Comparison of ENCODE assay signal across 16 cellular contexts in the genomic region with DNA sequence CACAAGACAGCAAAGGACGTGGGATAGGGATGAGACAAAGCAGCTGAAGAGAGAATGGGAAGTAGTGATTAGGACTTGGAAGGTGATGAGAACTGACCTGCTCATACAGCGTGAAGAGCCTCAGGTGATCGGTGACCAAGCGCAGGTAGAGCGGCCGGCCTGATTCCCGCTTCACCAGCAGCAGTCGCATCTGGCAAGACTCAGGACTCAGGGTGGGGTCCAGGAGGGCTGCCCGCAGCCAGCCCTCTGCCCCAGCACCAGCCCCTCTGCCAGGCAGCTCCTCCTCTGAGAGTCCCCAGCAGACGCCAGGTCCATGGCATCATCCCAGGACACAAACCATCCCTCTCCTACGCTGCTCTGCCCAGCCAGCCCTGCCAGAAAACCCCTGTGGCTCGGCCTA. TPM values are rescaled to one million over a fixed set of nuclear protein-coding genes. Genes with fewer than 3 reads are reported as not detected.
DNase-seq lines count a peak whose midpoint lies in the region; ATAC-seq and TF ChIP-seq lines count a peak whose summit lies in the region.
"Had no signal": no experiment of that assay in that cellular context is flagged by ENCODE, and none has a peak within 500 bp of the region (broad histone marks: within the 10 kb centered on the region; RNA-seq: fewer than 3 reads in every experiment).

No MANE protein-coding gene starts in this region.

- POLR2A ChIA-PET in activated CD4-positive, alpha-beta T cell treated with anti-CD3 and anti-CD28 coated beads for 36 hours (lab: Charles Lee) = no interaction called here

- H3K4me3 ChIP-seq in foreskin fibroblast (ENCODE audit: low read depth in 1 of 2, low read length in 2 of 2) = no peak overlapping the region
- H3K4me3 ChIP-seq: A549 had no signal

- no peaks in the 10 kb centered on the region for H3K27me3 Mint-ChIP-seq in stimulated activated naive CD8-positive, alpha-beta T cell treated with anti-CD3 and anti-CD28 coated beads, Interleukin-15, Interleukin-2, amounts not matched to agents 100 ng/mL and 50 ng/mL, for 24 hours
- H3K27me3 Mint-ChIP-seq in stimulated activated naive CD8-positive, alpha-beta T cell treated with anti-CD3 and anti-CD28 coated beads, Interleukin-15, amount 100 ng/mL, for 72 hours = no peaks in the 10 kb centered on the region
- peaks cover 13% of the 10 kb centered on the region for H3K27me3 Mint-ChIP-seq in endothelial cell (ENCODE audit: unreplicated experiment)
- H3K27me3 Mint-ChIP-seq in activated CD4-positive, alpha-beta T cell treated with anti-CD3 and anti-CD28 coated beads for 36 hours = no peaks in the 10 kb centered on the region
- H3K27me3 Mint-ChIP-seq: CD8-positive, alpha-beta memory T cell had no signal

- H3K27ac Mint-ChIP-seq in stimulated activated naive CD8-positive, alpha-beta T cell treated with anti-CD3 and anti-CD28 coated beads, Interleukin-15, Interleukin-2, amounts not matched to agents 100 ng/mL and 50 ng/mL, for 24 hours = peak overlapping the region; percentile 45
- peak overlapping the region in 1 of 2 donors; percentile 74 for H3K27ac Mint-ChIP-seq in stimulated activated naive CD8-positive, alpha-beta T cell treated with anti-CD3 and anti-CD28 coated beads, Interleukin-15, amount 100 ng/mL, for 72 hours
- peak overlapping the region; percentile 30 for H3K27ac Mint-ChIP-seq in endothelial cell (ENCODE audit: unreplicated experiment)
- H3K27ac Mint-ChIP-seq in stimulated activated effector memory CD8-positive, alpha-beta T cell treated with anti-CD3 and anti-CD28 coated beads, Interleukin-12 subunit alpha, Interleukin-12 subunit beta, amount 100 ng/mL, for 72 hours = peak overlapping the region; percentile 63
- H3K27ac Mint-ChIP-seq in activated CD4-positive, alpha-beta T cell treated with anti-CD3 and anti-CD28 coated beads for 36 hours = no peak overlapping the region
- H3K27ac Mint-ChIP-seq: CD8-positive, alpha-beta memory T cell; HFFc6 had no signal

- no peak overlapping the region for H3K4me3 Mint-ChIP-seq in stimulated activated naive CD8-positive, alpha-beta T cell treated with anti-CD3 and anti-CD28 coated beads, Interleukin-15, Interleukin-2, amounts not matched to agents 100 ng/mL and 50 ng/mL, for 24 hours
- H3K4me3 Mint-ChIP-seq in stimulated activated naive CD8-positive, alpha-beta T cell treated with anti-CD3 and anti-CD28 coated beads, Interleukin-15, amount 100 ng/mL, for 72 hours = no peak overlapping the region
- H3K4me3 Mint-ChIP-seq in endothelial cell (ENCODE audit: unreplicated experiment) = no peak overlapping the region
- H3K4me3 Mint-ChIP-seq in stimulated activated effector memory CD8-positive, alpha-beta T cell treated with anti-CD3 and anti-CD28 coated beads, Interleukin-12 subunit alpha, Interleukin-12 subunit beta, amount 100 ng/mL, for 72 hours = no peak overlapping the region
- no peak overlapping the region for H3K4me3 Mint-ChIP-seq in activated CD4-positive, alpha-beta T cell treated with anti-CD3 and anti-CD28 coated beads for 36 hours
- H3K4me3 Mint-ChIP-seq: CD14-positive monocyte; CD8-positive, alpha-beta memory T cell; HFFc6 had no signal

- peaks cover 7% of the 10 kb centered on the region for H3K4me1 Mint-ChIP-seq in stimulated activated naive CD8-positive, alpha-beta T cell treated with anti-CD3 and anti-CD28 coated beads, Interleukin-15, Interleukin-2, amounts not matched to agents 100 ng/mL and 50 ng/mL, for 24 hours (ENCODE audit: low read depth)
- no peaks in the 10 kb centered on the region for H3K4me1 Mint-ChIP-seq in stimulated activated naive CD8-positive, alpha-beta T cell treated with anti-CD3 and anti-CD28 coated beads, Interleukin-15, amount 100 ng/mL, for 72 hours
- no peaks in the 10 kb centered on the region for H3K4me1 Mint-ChIP-seq in endothelial cell (ENCODE audit: unreplicated experiment)
- H3K4me1 Mint-ChIP-seq in stimulated activated effector memory CD8-positive, alpha-beta T cell treated with anti-CD3 and anti-CD28 coated beads, Interleukin-12 subunit alpha, Interleukin-12 subunit beta, amount 100 ng/mL, for 72 hours = no peaks in the 10 kb centered on the region
- no peaks in the 10 kb centered on the region for H3K4me1 Mint-ChIP-seq in activated CD4-positive, alpha-beta T cell treated with anti-CD3 and anti-CD28 coated beads for 36 hours
- H3K4me1 Mint-ChIP-seq: CD8-positive, alpha-beta memory T cell had no signal

- ATAC-seq in stimulated activated naive CD8-positive, alpha-beta T cell treated with anti-CD3 and anti-CD28 coated beads, Interleukin-15, amount 100 ng/mL, for 72 hours = no peak
- no peak for ATAC-seq in stimulated activated effector memory CD8-positive, alpha-beta T cell treated with anti-CD3 and anti-CD28 coated beads, Interleukin-12 subunit alpha, Interleukin-12 subunit beta, amount 100 ng/mL, for 72 hours
- no peak for ATAC-seq in activated CD4-positive, alpha-beta T cell treated with anti-CD3 and anti-CD28 coated beads for 36 hours
- ATAC-seq in GM18868 (IDR thresholded peaks at IDR 0.05; ENCODE audit: unreplicated experiment) = no peak
- ATAC-seq: A549 had no signal

- H3K9me3 Mint-ChIP-seq in stimulated activated naive CD8-positive, alpha-beta T cell treated with anti-CD3 and anti-CD28 coated beads, Interleukin-15, Interleukin-2, amounts not matched to agents 100 ng/mL and 50 ng/mL, for 24 hours = no peaks in the 10 kb centered on the region
- H3K9me3 Mint-ChIP-seq in stimulated activated naive CD8-positive, alpha-beta T cell treated with anti-CD3 and anti-CD28 coated beads, Interleukin-15, amount 100 ng/mL, for 72 hours = no peaks in the 10 kb centered on the region
- H3K9me3 Mint-ChIP-seq in endothelial cell (ENCODE audit: unreplicated experiment) = no peaks in the 10 kb centered on the region
- no peaks in the 10 kb centered on the region for H3K9me3 Mint-ChIP-seq in stimulated activated effector memory CD8-positive, alpha-beta T cell treated with anti-CD3 and anti-CD28 coated beads, Interleukin-12 subunit alpha, Interleukin-12 subunit beta, amount 100 ng/mL, for 72 hours
- no peaks in the 10 kb centered on the region for H3K9me3 Mint-ChIP-seq in activated CD4-positive, alpha-beta T cell treated with anti-CD3 and anti-CD28 coated beads for 36 hours (ENCODE audit: low read depth)
- H3K9me3 Mint-ChIP-seq: CD14-positive monocyte; CD8-positive, alpha-beta memory T cell; HFFc6 had no signal

- CTCF ChIA-PET in activated CD4-positive, alpha-beta T cell treated with anti-CD3 and anti-CD28 coated beads for 36 hours (lab: Charles Lee) = interaction anchor here (0.6 kb wide), 1 partner anchor 26 kb away, joined by 3 read pairs; no protein-coding TSS in a partner anchor

- TF ChIP-seq CTCF in endothelial cell (IDR thresholded peaks at IDR 0.05; ENCODE audit: unreplicated experiment) (no peak), foreskin fibroblast (IDR thresholded peaks at IDR 0.05; ENCODE audit: low read depth, low read length) (no peak)

- intact Hi-C loops in activated CD4-positive, alpha-beta T cell treated with anti-CD3 and anti-CD28 coated beads for 36 hours (cut with DNase I, micrococcal nuclease) = no loop called here

- H3K36me3 Mint-ChIP-seq in stimulated activated naive CD8-positive, alpha-beta T cell treated with anti-CD3 and anti-CD28 coated beads, Interleukin-15, Interleukin-2, amounts not matched to agents 100 ng/mL and 50 ng/mL, for 24 hours (ENCODE audit: low read depth) = peaks cover 53% of the 10 kb centered on the region
- H3K36me3 Mint-ChIP-seq in endothelial cell (ENCODE audit: low read depth, unreplicated experiment) = peaks cover 68% of the 10 kb centered on the region
- peaks cover 100% of the 10 kb centered on the region for H3K36me3 Mint-ChIP-seq in stimulated activated effector memory CD8-positive, alpha-beta T cell treated with anti-CD3 and anti-CD28 coated beads, Interleukin-12 subunit alpha, Interleukin-12 subunit beta, amount 100 ng/mL, for 72 hours
- H3K36me3 Mint-ChIP-seq in activated CD4-positive, alpha-beta T cell treated with anti-CD3 and anti-CD28 coated beads for 36 hours (ENCODE audit: low read depth) = peaks cover 49% of the 10 kb centered on the region

- DNase-seq in stimulated activated naive CD8-positive, alpha-beta T cell treated with anti-CD3 and anti-CD28 coated beads, Interleukin-15, amount 100 ng/mL, for 72 hours = no peak
- DNase-seq in endothelial cell (ENCODE audit: low spot score) (no peak), foreskin fibroblast (no peak)
- DNase-seq in stimulated activated effector memory CD8-positive, alpha-beta T cell treated with anti-CD3 and anti-CD28 coated beads, Interleukin-12 subunit alpha, Interleukin-12 subunit beta, amount 100 ng/mL, for 72 hours (ENCODE audit: low spot score in 2 of 2) = no peak
- no peak for DNase-seq in activated CD4-positive, alpha-beta T cell treated with anti-CD3 and anti-CD28 coated beads for 36 hours
- DNase-seq: CD8-positive, alpha-beta memory T cell; DMS53; GF-D8; HCEC 1CT; HFFc6 had no signal

RNA-seq across cellular contexts. Expression of gene TEP1, which starts 30.8 kb away (rescaled TPM):
- 44.0 TPM for total RNA-seq in endothelial cell (ENCODE audit: unreplicated experiment)
- total RNA-seq in activated CD4-positive, alpha-beta T cell treated with anti-CD3 and anti-CD28 coated beads for 36 hours = 10 to 100 TPM; 29.2 to 40.1 TPM

RNA-seq across cellular contexts. Expression of gene PARP2, which starts 39.1 kb away (rescaled TPM):
- total RNA-seq in endothelial cell (ENCODE audit: unreplicated experiment) = 24.4 TPM
- total RNA-seq in activated CD4-positive, alpha-beta T cell treated with anti-CD3 and anti-CD28 coated beads for 36 hours = 10 to 100 TPM; 39.4 to 41.8 TPM

RNA-seq across cellular contexts. Expression of gene CCNB1IP1, which starts 49.4 kb away (rescaled TPM):
- 91.1 TPM for total RNA-seq in endothelial cell (ENCODE audit: unreplicated experiment)
- total RNA-seq in activated CD4-positive, alpha-beta T cell treated with anti-CD3 and anti-CD28 coated beads for 36 hours = 10 to 100 TPM; 57.4 to 67.0 TPM

RNA-seq across cellular contexts. Expression of gene KLHL33, which starts 53.4 kb away (rescaled TPM):
- total RNA-seq in endothelial cell (ENCODE audit: unreplicated experiment) = 0.08 TPM
- total RNA-seq in activated CD4-positive, alpha-beta T cell treated with anti-CD3 and anti-CD28 coated beads for 36 hours = under 1 TPM; 0.05 to 0.09 TPM
- total RNA-seq: H4, HT1080 had no signal
